Comparison of ENCODE assay signal across 15 cellular contexts in genomic region chr10:73641272-73642060, GRCh38. TPM values are rescaled to one million over a fixed set of nuclear protein-coding genes. Genes with fewer than 3 reads are reported as not detected.
DNase-seq lines count a peak whose midpoint lies in the region; ATAC-seq and TF ChIP-seq lines count a peak whose summit lies in the region.
"Had no signal": no experiment of that assay in that cellular context is flagged by ENCODE, and none has a peak within 500 bp of the region (broad histone marks: within the 10 kb centered on the region; RNA-seq: fewer than 3 reads in every experiment).

Gene MYOZ1, minus strand, starts transcription at chr10:73641474. Its CDS starts 1,457 bp downstream, at chr10:73640017.

- intact Hi-C loops in breast epithelium (cut with DNase I; ENCODE audit: low total_unique reads), result no loop called here
- intact Hi-C loops in Panc1 (cut with micrococcal nuclease; ENCODE audit: unreplicated experiment), result loop anchor here (10.0 kb wide), 1 partner anchor 377 kb away; no protein-coding TSS in a partner anchor
- intact Hi-C loops in testis (cut with DNase I; ENCODE audit: low total_unique reads), result loop anchor here (5.0 kb wide), 1 partner anchor 114 kb away; no protein-coding TSS in a partner anchor
- intact Hi-C loops in vagina (cut with DNase I), result loop anchor here (2.0 kb wide), 1 partner anchor 111 kb away; no protein-coding TSS in a partner anchor

- TF ChIP-seq POLR2A in breast epithelium (IDR thresholded peaks at IDR 0.05), result no peak
- TF ChIP-seq POLR2A in tibial nerve (IDR thresholded peaks at IDR 0.05), result no peak
- no peak for TF ChIP-seq POLR2A in testis (IDR thresholded peaks at IDR 0.05)
- no peak for TF ChIP-seq POLR2A in vagina (IDR thresholded peaks at IDR 0.05)

- H3K27ac ChIP-seq in breast epithelium (peak within 1 kb of the TSS in 1 of 2 donors; percentile 38), Panc1 (ENCODE audit: low read length) (no peak within 1 kb of the TSS), tibial nerve (peak within 1 kb of the TSS in 3 of 4 donors; percentile 10 to 46 (median 21)), testis (peak within 1 kb of the TSS in 1 of 2 donors; percentile 65), vagina (no peak within 1 kb of the TSS)
- H3K27ac ChIP-seq: esophagus muscularis mucosa, KMS-11, parathyroid adenoma had no signal

- H3K9me3 ChIP-seq in breast epithelium (no peaks in the 10 kb centered on the region), Panc1 (ENCODE audit: control insufficient read depth, insufficient read depth, low read depth, low read length) (no peaks in the 10 kb centered on the region), tibial nerve (no peaks in the 10 kb centered on the region), testis (no peaks in the 10 kb centered on the region), vagina (no peaks in the 10 kb centered on the region)
- H3K9me3 ChIP-seq: esophagus muscularis mucosa had no signal

- TF ChIP-seq EP300 in tibial nerve (IDR thresholded peaks at IDR 0.05), result no peak

- in situ Hi-C loops in T47D (cut with HindIII; ENCODE audit: low pct_unique_long_range_greater_than_20kb, low sequenced_read_pairs) (no loop called here), Panc1 (cut with HindIII; ENCODE audit: low pct_unique_long_range_greater_than_20kb, low sequenced_read_pairs) (no loop called here)

- H3K36me3 ChIP-seq in breast epithelium (no peaks in the 10 kb centered on the region), Panc1 (ENCODE audit: control insufficient read depth, insufficient read depth, low read length) (no peaks in the 10 kb centered on the region), tibial nerve (no peaks in the 10 kb centered on the region), testis (ENCODE audit: low read depth, missing control alignments) (no peaks in the 10 kb centered on the region), vagina (no peaks in the 10 kb centered on the region)
- H3K36me3 ChIP-seq: esophagus muscularis mucosa had no signal

- 49 to 50% methylated on average over 9 of the region's 9 CpGs for WGBS in tibial nerve, 2 donors
- 61 to 69% methylated on average over 9 of the region's 9 CpGs for WGBS in testis, 2 donors

- POLR2A ChIA-PET in Panc1 (lab: Charles Lee), result interaction anchor here (0.5 to 0.6 kb wide), 3 partner anchors 99 to 578 kb away, joined by 4 to 6 read pairs (median 5); no protein-coding TSS in a partner anchor

- peak; percentile 37 for ATAC-seq in Panc1

- no peaks in the 10 kb centered on the region for H3K27me3 ChIP-seq in breast epithelium
- no peaks in the 10 kb centered on the region; the same call in 1 of the 2 replicates for H3K27me3 ChIP-seq in Panc1 (ENCODE audit: control insufficient read depth, insufficient read depth, low read length)
- no peaks in the 10 kb centered on the region for H3K27me3 ChIP-seq in tibial nerve
- no peaks in the 10 kb centered on the region for H3K27me3 ChIP-seq in testis
- no peaks in the 10 kb centered on the region for H3K27me3 ChIP-seq in vagina
- H3K27me3 ChIP-seq: esophagus muscularis mucosa had no signal

- DNase-seq in T47D (ENCODE audit: low read depth in 1 of 2, low spot score in 1 of 2), result peak; percentile 34 to 46
- DNase-seq in breast epithelium (ENCODE audit: low spot score in 2 of 2), result no peak
- DNase-seq in Panc1 (ENCODE audit: low read depth, low spot score), result no peak
- DNase-seq in islet precursor cell, result peak; percentile 96
- no peak for DNase-seq in tibial nerve (ENCODE audit: low spot score in 2 of 2)
- no peak for DNase-seq in iPS-NIHi11 (ENCODE audit: low spot score)
- no peak for DNase-seq in testis
- no peak for DNase-seq in vagina (ENCODE audit: extremely low spot score in 2 of 2)
- DNase-seq: NCI-H524 treated with DMSO at 0.1 percent for 48 hours, T-helper 1 cell had no signal

- no peak for TF ChIP-seq CTCF in breast epithelium (IDR thresholded peaks at IDR 0.05)
- TF ChIP-seq CTCF in Panc1 (IDR thresholded peaks at IDR 0.05), result no peak
- TF ChIP-seq CTCF in tibial nerve (IDR thresholded peaks at IDR 0.05), result no peak
- TF ChIP-seq CTCF in testis (IDR thresholded peaks at IDR 0.05), result no peak
- no peak for TF ChIP-seq CTCF in vagina (IDR thresholded peaks at IDR 0.05)

- no TSS peak for BruUV-seq in Panc1 (replicated peaks; lab: Mats Ljungman, UMichigan)

- CTCF ChIA-PET in Panc1 (lab: Charles Lee), result no interaction called here

- no peaks in the 10 kb centered on the region for H3K4me1 ChIP-seq in breast epithelium
- H3K4me1 ChIP-seq in Panc1 (ENCODE audit: control insufficient read depth, insufficient read depth, low read length), result no peaks in the 10 kb centered on the region
- H3K4me1 ChIP-seq in tibial nerve, result peaks cover 0 to 11% (median 1%) of the 10 kb centered on the region in 4 donors
- H3K4me1 ChIP-seq in testis, result no peaks in the 10 kb centered on the region
- H3K4me1 ChIP-seq in vagina, result no peaks in the 10 kb centered on the region

- H3K4me3 ChIP-seq in breast epithelium (no peak within 1 kb of the TSS), Panc1 (ENCODE audit: low read depth in 2 of 2, low read length in 2 of 2) (no peak within 1 kb of the TSS), tibial nerve (no peak within 1 kb of the TSS), testis (no peak within 1 kb of the TSS), vagina (no peak within 1 kb of the TSS)
- H3K4me3 ChIP-seq: esophagus muscularis mucosa had no signal

RNA-seq across cellular contexts. Expression of gene MYOZ1, which starts in this region (rescaled TPM):
- total RNA-seq in breast epithelium, result 1 to 10 TPM in 1 of 3 donors, under 1 TPM in 2; 0.80 to 1.2 (median 0.98) TPM
- not detected for total RNA-seq in Panc1 (2021; ENCODE audit: unreplicated experiment)
- not detected for polyA plus RNA-seq in Panc1 (2012; ENCODE audit: insufficient read length)
- 1 to 10 TPM in 2 of 4 donors, under 1 TPM in 2; 0.42 to 3.9 (median 1.4) TPM for total RNA-seq in tibial nerve
- 1 to 10 TPM; 2.4 to 3.2 TPM for total RNA-seq in testis
- polyA plus RNA-seq in testis (ENCODE audit: insufficient read depth, low read depth, low replicate concordance), result 10.5 TPM
- not detected for total RNA-seq in vagina
- total RNA-seq: A172, temporal lobe had no signal

Comparison
In these comparisons a context has a peak if more than half of its experiments do, and no peak if none do; other contexts are left out.
1. DNase-seq: peak in T47D (2 of 2) and islet precursor cell (single experiment); none in breast epithelium (0 of 2), Panc1 (single experiment), tibial nerve (0 of 2), iPS-NIHi11 (single experiment), testis (single experiment) and vagina (0 of 2).
2. Peak in ATAC-seq in Panc1; RNA of the gene not detected or under 1 TPM.
3. H3K27ac ChIP-seq: peak in tibial nerve (3 of 4); none in Panc1 (single experiment) and vagina (single experiment).